22 cellular contexts compared by ENCODE assay signal in the genomic region with DNA sequence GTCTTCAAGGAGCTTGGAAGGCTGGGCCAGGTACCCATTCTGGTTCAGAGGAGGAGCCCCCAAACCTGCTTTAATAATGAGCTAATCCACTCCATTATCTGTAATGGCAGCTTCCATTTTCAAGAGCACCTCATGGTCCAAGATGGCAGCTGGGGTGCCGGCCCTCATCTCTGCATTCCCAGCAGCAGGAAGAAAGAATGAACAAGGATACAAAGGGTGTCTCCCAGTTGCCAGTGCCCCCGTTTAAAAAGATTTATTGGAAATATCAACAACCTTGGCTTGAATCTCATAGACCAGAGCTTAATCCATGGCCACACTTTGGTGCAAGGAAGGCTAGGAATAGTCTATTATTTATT. TPM values are rescaled to one million over a fixed set of nuclear protein-coding genes. Genes with fewer than 3 reads are reported as not detected.
DNase-seq lines count a peak whose midpoint lies in the region; ATAC-seq, FAIRE-seq and TF ChIP-seq lines count a peak whose summit lies in the region.
"Had no signal": no experiment of that assay in that cellular context is flagged by ENCODE, and none has a peak within 500 bp of the region (broad histone marks: within the 10 kb centered on the region; RNA-seq: fewer than 3 reads in every experiment).

No MANE protein-coding gene starts in this region.

- no peak overlapping the region for H3K4me2 ChIP-seq in K562 (ENCODE audit: insufficient read depth, low read length)
- H3K4me2 ChIP-seq: smooth muscle cell had no signal

- intact Hi-C loops in activated CD4-positive, alpha-beta T cell treated with anti-CD3 and anti-CD28 coated beads for 36 hours (cut with DNase I, micrococcal nuclease) = no loop called here
- intact Hi-C loops in K562 (cut with micrococcal nuclease) = no loop called here

- ATAC-seq in activated CD4-positive, alpha-beta T cell treated with anti-CD3 and anti-CD28 coated beads for 36 hours = no peak
- no peak for ATAC-seq in K562
- ATAC-seq: psoas muscle had no signal

- no peak for TF ChIP-seq EP300 in K562 (IDR thresholded peaks at IDR 0.05; ENCODE audit: low read length)

- no peak overlapping the region for H3K4me3 ChIP-seq in K562
- H3K4me3 ChIP-seq: coronary artery, psoas muscle, smooth muscle cell, uterus had no signal

- H3K36me3 Mint-ChIP-seq in activated CD4-positive, alpha-beta T cell treated with anti-CD3 and anti-CD28 coated beads for 36 hours (ENCODE audit: low read depth) = peaks cover 3% of the 10 kb centered on the region
- H3K36me3 Mint-ChIP-seq in IgD-negative memory B cell = peaks cover 7% of the 10 kb centered on the region
- no peaks in the 10 kb centered on the region for H3K36me3 Mint-ChIP-seq in nephron progenitor cell (ENCODE audit: low read depth)
- H3K36me3 Mint-ChIP-seq in HFFc6 (ENCODE audit: low read depth) = no peaks in the 10 kb centered on the region
- H3K36me3 Mint-ChIP-seq: brain had no signal

- no peak overlapping the region for H3K9ac ChIP-seq in K562 (ENCODE audit: insufficient read depth in 1 of 2, low read depth in 2 of 2, low read length in 2 of 2)

- TF ChIP-seq RAD21 in K562 (CRISPR knock-in tag; conservative IDR thresholded peaks at IDR 0.05 in 1 of 2, IDR thresholded peaks at IDR 0.05 in 1 of 2) = no peak

- POLR2A ChIA-PET in activated CD4-positive, alpha-beta T cell treated with anti-CD3 and anti-CD28 coated beads for 36 hours (lab: Charles Lee) = interaction anchor here (1.1 kb wide), 1 partner anchor 10 kb away, joined by 3 read pairs; no protein-coding TSS in a partner anchor
- POLR2A ChIA-PET in K562 (lab: Yijun Ruan, JAX) = interaction anchor here (0.9 to 1.2 kb wide), 2 partner anchors 12 to 20 kb away, joined by 3 to 6 read pairs; no protein-coding TSS in a partner anchor

- H3K4me1 ChIP-seq in K562 (replicated peaks in 1 of 2; ENCODE audit: control insufficient read depth in 2 of 2, insufficient read depth in 2 of 2, low read length in 2 of 2) = peaks cover 0 to 23% of the 10 kb centered on the region in 2 experiments; a peak in 3 of 5 replicates
- H3K4me1 ChIP-seq: BE2C, psoas muscle, uterus had no signal

- H3K27me3 ChIP-seq in K562 (ENCODE audit: control insufficient read depth in 2 of 2, insufficient read depth in 2 of 2, low read length in 2 of 2) = no peaks in the 10 kb centered on the region
- H3K27me3 ChIP-seq: BE2C, left lung, uterus had no signal

- no peaks in the 10 kb centered on the region for H3K27me3 Mint-ChIP-seq in activated CD4-positive, alpha-beta T cell treated with anti-CD3 and anti-CD28 coated beads for 36 hours
- H3K27me3 Mint-ChIP-seq in IgD-negative memory B cell (no peaks in the 10 kb centered on the region), nephron progenitor cell (ENCODE audit: low read depth, poor library complexity) (no peaks in the 10 kb centered on the region), HFFc6 (ENCODE audit: insufficient read depth) (no peaks in the 10 kb centered on the region)
- H3K27me3 Mint-ChIP-seq: brain had no signal

- no peaks in the 10 kb centered on the region for H3K9me1 ChIP-seq in K562 (ENCODE audit: control insufficient read depth, insufficient read depth, low read length)

- TF ChIP-seq POLR2A in K562 (conservative IDR thresholded peaks at IDR 0.05) = no peak

- WGBS in K562 (ENCODE audit: insufficient coverage, low coverage, missing lambda C conversion rate) = 17% methylated on average over 2 of the region's 2 CpGs

- no peaks in the 10 kb centered on the region for H4K20me1 ChIP-seq in K562 (replicated peaks; ENCODE audit: control insufficient read depth, insufficient read depth, low read length)

- no peak overlapping the region for H2AFZ ChIP-seq in K562 (ENCODE audit: low read depth, low read length)

- H3K9me3 Mint-ChIP-seq in activated CD4-positive, alpha-beta T cell treated with anti-CD3 and anti-CD28 coated beads for 36 hours (ENCODE audit: low read depth) = no peaks in the 10 kb centered on the region
- H3K9me3 Mint-ChIP-seq in IgD-negative memory B cell = peaks cover 0 to 3% (median 0%) of the 10 kb centered on the region in 3 donors
- H3K9me3 Mint-ChIP-seq in nephron progenitor cell = no peaks in the 10 kb centered on the region
- H3K9me3 Mint-ChIP-seq in HFFc6 = no peaks in the 10 kb centered on the region
- H3K9me3 Mint-ChIP-seq: brain had no signal

- H3K27ac Mint-ChIP-seq in activated CD4-positive, alpha-beta T cell treated with anti-CD3 and anti-CD28 coated beads for 36 hours = peak overlapping the region; percentile 65
- H3K27ac Mint-ChIP-seq in IgD-negative memory B cell (peak overlapping the region; percentile 80 to 99 (median 92)), nephron progenitor cell (peak overlapping the region; percentile 59), HFFc6 (no peak overlapping the region)
- H3K27ac Mint-ChIP-seq: brain had no signal

- no peak overlapping the region for H3K27ac ChIP-seq in K562 (ENCODE audit: extremely low read depth, low read depth, low read length)
- H3K27ac ChIP-seq: coronary artery, psoas muscle, uterus had no signal

- DNase-seq in activated CD4-positive, alpha-beta T cell treated with anti-CD3 and anti-CD28 coated beads for 36 hours = no peak
- no peak for DNase-seq in activated CD4-positive, alpha-beta T cell treated with anti-CD3 and anti-CD28 coated beads for 48 hours
- DNase-seq in K562 (ENCODE audit: extremely low read depth in 1 of 4, low spot score in 3 of 4) (no peak), nephron progenitor cell (no peak), NCI-H2171 treated with DMSO at 0.1 percent for 48 hours (lab: John Stamatoyannopoulos, UW) (no peak), HFFc6 (no peak), GM13976 (ENCODE audit: low spot score) (no peak)
- DNase-seq: activated CD8-positive, alpha-beta memory T cell treated with anti-CD3 and anti-CD28 coated beads for 24 hours; BE2C; Calu3; NCI-H1417; NCI-H524 treated with DMSO at 0.1 percent for 48 hours; psoas muscle; stimulated activated CD4-positive, alpha-beta T cell treated with anti-CD3 and anti-CD28 coated beads, Interleukin-4, amount 100 ng/mL, for 24 hours; SW 1271; uterus had no signal

- H3K4me3 Mint-ChIP-seq in activated CD4-positive, alpha-beta T cell treated with anti-CD3 and anti-CD28 coated beads for 36 hours = no peak overlapping the region
- peak overlapping the region in 3 of 4 donors; percentile 25 to 73 (median 52) for H3K4me3 Mint-ChIP-seq in IgD-negative memory B cell
- no peak overlapping the region for H3K4me3 Mint-ChIP-seq in nephron progenitor cell
- no peak overlapping the region for H3K4me3 Mint-ChIP-seq in HFFc6
- H3K4me3 Mint-ChIP-seq: brain had no signal

- H3K4me1 Mint-ChIP-seq in activated CD4-positive, alpha-beta T cell treated with anti-CD3 and anti-CD28 coated beads for 36 hours = peaks cover 14% of the 10 kb centered on the region
- H3K4me1 Mint-ChIP-seq in IgD-negative memory B cell (peaks cover 32 to 41% (median 33%) of the 10 kb centered on the region in 3 donors), nephron progenitor cell (peaks cover 10% of the 10 kb centered on the region), HFFc6 (ENCODE audit: low read depth) (no peaks in the 10 kb centered on the region)
- H3K4me1 Mint-ChIP-seq: brain had no signal

- in situ Hi-C loops in K562 (cut with MboI) (no loop called here), GM13976 (cut with MboI; ENCODE audit: low sequenced_read_pairs, unreplicated experiment) (no loop called here)

- BruUV-seq in K562 (replicated peaks; lab: Mats Ljungman, UMichigan) = no TSS peak

- CTCF ChIA-PET in activated CD4-positive, alpha-beta T cell treated with anti-CD3 and anti-CD28 coated beads for 36 hours (lab: Charles Lee) = interaction anchor here (0.7 to 1.9 kb wide), 6 partner anchors 10 to 183 kb away, joined by 3 to 7 read pairs (median 4); no protein-coding TSS in a partner anchor
- CTCF ChIA-PET in K562 (lab: Yijun Ruan, JAX; ENCODE audit: low intra/inter-chr PET ratio) = no interaction called here

- TF ChIP-seq CTCF in K562 (IDR thresholded peaks at IDR 0.05 in 2 of 3, conservative IDR thresholded peaks at IDR 0.05 in 1 of 3; ENCODE audit: insufficient read depth in 2 of 3, low read depth in 1 of 3, low read length in 3 of 3) (no peak), nephron progenitor cell (IDR thresholded peaks at IDR 0.05) (no peak), HFFc6 (IDR thresholded peaks at IDR 0.05) (no peak), GM13976 (IDR thresholded peaks at IDR 0.05; ENCODE audit: borderline replicate concordance, control extremely low read depth, extremely low read depth, insufficient read depth, missing control alignments) (no peak)

- H3K36me3 ChIP-seq in K562 (ENCODE audit: control insufficient read depth, insufficient read depth, low read length) = no peaks in the 10 kb centered on the region
- H3K36me3 ChIP-seq: BE2C, uterus had no signal

- H3K9me3 ChIP-seq in K562 (replicated peaks; ENCODE audit: control insufficient read depth, insufficient read depth, low read depth, low read length) = no peaks in the 10 kb centered on the region
- H3K9me3 ChIP-seq: BE2C, left lung, psoas muscle, uterus had no signal

- no peak for FAIRE-seq in K562 (lab: Jason Lieb, UNC)
- FAIRE-seq: A204.1 had no signal

- H3K79me2 ChIP-seq in K562 (ENCODE audit: control insufficient read depth, insufficient read depth, low read length) = no peaks in the 10 kb centered on the region

RNA-seq across cellular contexts. Expression of gene LAT2, which starts 8.5 kb away (rescaled TPM):
- 1 to 10 TPM; 1.7 to 2.4 TPM for total RNA-seq in activated CD4-positive, alpha-beta T cell treated with anti-CD3 and anti-CD28 coated beads for 36 hours
- 383 TPM for polyA plus RNA-seq in IgD-negative memory B cell
- 1.1 and 2.4 TPM in 2 replicates for total RNA-seq in K562 (2011; cell fraction: chromatin; rRNA removed; ENCODE audit: low replicate concordance)
- 0.39 and 1.8 TPM in 2 replicates for total RNA-seq in K562 (2011; cell fraction: nucleolus; rRNA removed)
- 1.1 and 1.5 TPM in 2 replicates for total RNA-seq in K562 (2011; cell fraction: nucleoplasm; rRNA removed)
- total RNA-seq in K562 (2014; rRNA removed) = 0.29 and 0.45 TPM in 2 replicates
- total RNA-seq in K562 (2014; rRNA removed; fragmentation: Illumina TruSeq; extraction: Trizol) = 0.15 TPM in 1 of 2 replicates, not detected in the other
- total RNA-seq in K562 (2015; rRNA removed; fragmentation: Illumina TruSeq; extraction: Trizol) = 0.11 and 0.23 TPM in 2 replicates
- 0.29 and 0.58 TPM in 2 replicates for total RNA-seq in K562 (2021)
- 0.24 and 0.65 TPM in 2 replicates for polyA plus RNA-seq in K562 (2011; rRNA removed)
- 0.19 and 0.57 TPM in 2 replicates for polyA plus RNA-seq in K562 (2011; cell fraction: cytosol; rRNA removed)
- 0.18 and 0.64 TPM in 2 replicates for polyA plus RNA-seq in K562 (2011; cell fraction: nucleus; rRNA removed)
- 0.68 and 0.76 TPM in 2 replicates for polyA plus RNA-seq in K562 (2012)
- 0.40 and 0.47 TPM in 2 replicates for polyA plus RNA-seq in K562 (2014; fragmentation: Illumina TruSeq; extraction: Trizol)
- under 1 TPM; 0.24 to 0.25 TPM for polyA plus RNA-seq in K562 (2014; fragmentation: Nextera tagmentation; extraction: Ambion mirVana)
- 0.24 and 0.78 TPM in 2 replicates for polyA plus RNA-seq in K562 (2014; rRNA removed)
- 0.53 TPM in 1 of 2 replicates, not detected in the other for polyA minus RNA-seq in K562 (2011; rRNA and poly(A)+ RNA removed)
- not detected in 2 replicates for polyA minus RNA-seq in K562 (2011; cell fraction: cytosol; rRNA and poly(A)+ RNA removed)
- polyA minus RNA-seq in K562 (2011; cell fraction: nucleus; rRNA and poly(A)+ RNA removed) = 0.54 TPM in 1 of 2 replicates, not detected in the other
- under 1 TPM; 0.28 to 0.78 (median 0.43) TPM for total RNA-seq in HFFc6 (2021; fragmentation: NEBNext Ultra II Directional; extraction: Animal tissue kit (Norgen Biotek cat#: 25700))
- total RNA-seq: smooth muscle cell had no signal
- polyA plus RNA-seq: smooth muscle cell had no signal

RNA-seq across cellular contexts. Expression of gene RFC2, which starts 35.9 kb away (rescaled TPM):
- total RNA-seq in activated CD4-positive, alpha-beta T cell treated with anti-CD3 and anti-CD28 coated beads for 36 hours = 100 to 1,000 TPM in 1 of 2 experiments, 10 to 100 TPM in 1; 84.9 to 123 TPM
- polyA plus RNA-seq in IgD-negative memory B cell (46.6 TPM), K562 (2011; rRNA removed) (78.2 and 109 TPM in 2 replicates), K562 (2014; fragmentation: Illumina TruSeq; extraction: Trizol) (156 and 161 TPM in 2 replicates), K562 (2014; fragmentation: Nextera tagmentation; extraction: Ambion mirVana) (10 to 100 TPM; 32.5 to 55.6 TPM), K562 (2014; rRNA removed) (112 and 124 TPM in 2 replicates)
- 39.7 and 82.7 TPM in 2 replicates for total RNA-seq in K562 (2011; cell fraction: chromatin; rRNA removed; ENCODE audit: low replicate concordance)
- total RNA-seq in K562 (2011; cell fraction: nucleolus; rRNA removed) = 54.0 and 64.9 TPM in 2 replicates
- 37.6 and 46.7 TPM in 2 replicates for total RNA-seq in K562 (2011; cell fraction: nucleoplasm; rRNA removed)
- total RNA-seq in K562 (2014; rRNA removed) (93.6 and 123 TPM in 2 replicates), K562 (2014; rRNA removed; fragmentation: Illumina TruSeq; extraction: Trizol) (96.6 and 99.8 TPM in 2 replicates), K562 (2015; rRNA removed; fragmentation: Illumina TruSeq; extraction: Trizol) (122 and 126 TPM in 2 replicates), K562 (2021) (102 and 104 TPM in 2 replicates)
- polyA plus RNA-seq in K562 (2011; cell fraction: cytosol; rRNA removed) = 62.5 and 86.6 TPM in 2 replicates
- 21.3 and 32.9 TPM in 2 replicates for polyA plus RNA-seq in K562 (2011; cell fraction: nucleus; rRNA removed)
- 86.3 and 99.6 TPM in 2 replicates for polyA plus RNA-seq in K562 (2012)
- polyA minus RNA-seq in K562 (2011; rRNA and poly(A)+ RNA removed) = 85.5 and 125 TPM in 2 replicates
- polyA minus RNA-seq in K562 (2011; cell fraction: cytosol; rRNA and poly(A)+ RNA removed) = 72.1 and 79.1 TPM in 2 replicates
- 22.2 and 22.7 TPM in 2 replicates for polyA minus RNA-seq in K562 (2011; cell fraction: nucleus; rRNA and poly(A)+ RNA removed)
- total RNA-seq in HFFc6 (2021; fragmentation: NEBNext Ultra II Directional; extraction: Animal tissue kit (Norgen Biotek cat#: 25700)) = 10 to 100 TPM; 16.8 to 37.7 (median 34.0) TPM

RNA-seq across cellular contexts. Expression of gene EIF4H, which starts 44.2 kb away (rescaled TPM):
- 100 to 1,000 TPM; 441 to 496 TPM for total RNA-seq in activated CD4-positive, alpha-beta T cell treated with anti-CD3 and anti-CD28 coated beads for 36 hours
- polyA plus RNA-seq in IgD-negative memory B cell (197 TPM), K562 (2011; rRNA removed) (346 and 435 TPM in 2 replicates), K562 (2014; fragmentation: Illumina TruSeq; extraction: Trizol) (319 and 334 TPM in 2 replicates), K562 (2014; fragmentation: Nextera tagmentation; extraction: Ambion mirVana) (10 to 100 TPM; 11.0 to 15.9 TPM), K562 (2014; rRNA removed) (369 and 425 TPM in 2 replicates)
- 135 and 180 TPM in 2 replicates for total RNA-seq in K562 (2011; cell fraction: chromatin; rRNA removed; ENCODE audit: low replicate concordance)
- total RNA-seq in K562 (2011; cell fraction: nucleolus; rRNA removed) = 102 and 103 TPM in 2 replicates
- 156 and 188 TPM in 2 replicates for total RNA-seq in K562 (2011; cell fraction: nucleoplasm; rRNA removed)
- total RNA-seq in K562 (2014; rRNA removed) (315 and 338 TPM in 2 replicates), K562 (2014; rRNA removed; fragmentation: Illumina TruSeq; extraction: Trizol) (262 and 319 TPM in 2 replicates), K562 (2015; rRNA removed; fragmentation: Illumina TruSeq; extraction: Trizol) (350 and 354 TPM in 2 replicates), K562 (2021) (408 and 416 TPM in 2 replicates)
- 391 and 403 TPM in 2 replicates for polyA plus RNA-seq in K562 (2011; cell fraction: cytosol; rRNA removed)
- 160 and 185 TPM in 2 replicates for polyA plus RNA-seq in K562 (2011; cell fraction: nucleus; rRNA removed)
- polyA plus RNA-seq in K562 (2012) = 372 and 407 TPM in 2 replicates
- polyA minus RNA-seq in K562 (2011; rRNA and poly(A)+ RNA removed) = 295 and 304 TPM in 2 replicates
- 159 and 193 TPM in 2 replicates for polyA minus RNA-seq in K562 (2011; cell fraction: cytosol; rRNA and poly(A)+ RNA removed)
- polyA minus RNA-seq in K562 (2011; cell fraction: nucleus; rRNA and poly(A)+ RNA removed) = 95.7 and 151 TPM in 2 replicates
- 100 to 1,000 TPM; 344 to 392 (median 380) TPM for total RNA-seq in HFFc6 (2021; fragmentation: NEBNext Ultra II Directional; extraction: Animal tissue kit (Norgen Biotek cat#: 25700))

Comparison
In these comparisons a context has a peak if more than half of its experiments do, and no peak if none do; other contexts are left out.
1. H3K4me3 Mint-ChIP-seq: peak in IgD-negative memory B cell (3 of 4); none in activated CD4-positive, alpha-beta T cell treated with anti-CD3 and anti-CD28 coated beads for 36 hours (single experiment), nephron progenitor cell (single experiment) and HFFc6 (single experiment).